Comparison of ENCODE assay signal across 8 cellular contexts in the genomic region with DNA sequence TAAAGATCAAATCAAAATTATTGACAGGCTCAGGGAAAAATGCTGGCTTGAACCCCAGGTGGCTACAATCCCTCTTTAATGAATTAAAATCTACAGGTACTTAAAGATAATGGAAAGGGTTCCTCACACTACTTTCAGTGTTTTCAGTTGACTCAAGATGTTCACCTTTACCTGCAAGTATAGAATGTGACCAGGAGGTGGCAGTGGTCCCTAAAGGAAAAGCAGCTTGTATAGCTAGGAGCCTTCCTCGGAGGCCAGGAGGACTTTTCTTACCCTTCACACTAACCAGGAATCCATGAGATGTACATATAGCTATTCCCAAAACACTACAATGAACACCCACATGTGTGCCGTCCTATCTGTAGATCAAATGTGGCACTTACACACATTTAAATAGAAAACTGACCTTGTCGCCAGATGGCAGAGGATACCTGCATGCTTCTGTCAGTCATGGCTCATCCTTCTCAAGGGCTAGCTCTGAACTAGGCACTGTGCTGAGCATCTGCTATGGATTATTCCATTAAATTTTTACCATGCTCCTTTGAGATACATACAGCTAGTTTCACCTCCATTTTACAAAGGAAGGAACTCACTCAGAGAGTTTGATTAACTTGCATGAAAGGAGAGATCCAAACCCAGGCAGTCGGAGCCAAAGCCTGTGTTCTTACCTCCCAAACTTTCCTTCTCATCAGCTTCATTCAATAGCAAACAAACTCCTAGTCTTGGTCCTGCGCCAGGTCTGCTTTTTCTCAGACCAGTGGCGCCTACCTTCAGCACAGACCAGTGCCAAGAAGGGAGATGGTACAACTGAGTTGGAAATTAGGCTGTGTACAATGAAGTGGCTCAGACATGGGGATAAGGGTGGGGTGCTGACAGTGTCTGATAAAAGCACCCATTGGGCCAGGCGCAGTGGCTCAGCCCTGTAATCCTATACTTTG. TPM values are rescaled to one million over a fixed set of nuclear protein-coding genes. Genes with fewer than 3 reads are reported as not detected.
DNase-seq lines count a peak whose midpoint lies in the region; ATAC-seq, FAIRE-seq and TF ChIP-seq lines count a peak whose summit lies in the region.

No MANE protein-coding gene starts in this region.

- peaks cover 13% of the 10 kb centered on the region for H3K4me1 Mint-ChIP-seq in activated CD4-positive, alpha-beta T cell treated with anti-CD3 and anti-CD28 coated beads, Interleukin-2, amount 10 ng/mL, durations not matched to agents 24 days and 14 days
- H3K4me1 Mint-ChIP-seq in mesothelial cell of epicardium, result no peaks in the 10 kb centered on the region
- H3K4me1 Mint-ChIP-seq in stimulated activated naive B cell treated with anti-CD40 and anti-IgM and Interleukin-4, amounts not matched to agents 10 μg/mL and 1 μg/mL and 100 μg/mL, for 72 hours, result peaks cover 5 to 13% of the 10 kb centered on the region in 2 donors

- intact Hi-C loops in activated CD4-positive, alpha-beta T cell treated with anti-CD3 and anti-CD28 coated beads, Interleukin-2, amount 10 ng/mL, durations not matched to agents 24 days and 14 days (cut with micrococcal nuclease), result loop anchor here (1.0 to 5.0 kb wide), 3 partner anchors 34 to 1114 kb away; no protein-coding TSS in a partner anchor

- peaks cover 7% of the 10 kb centered on the region for H3K9me3 Mint-ChIP-seq in activated CD4-positive, alpha-beta T cell treated with anti-CD3 and anti-CD28 coated beads, Interleukin-2, amount 10 ng/mL, durations not matched to agents 24 days and 14 days
- H3K9me3 Mint-ChIP-seq in mesothelial cell of epicardium, result peaks cover 8% of the 10 kb centered on the region
- peaks cover 0 to 7% of the 10 kb centered on the region in 2 donors for H3K9me3 Mint-ChIP-seq in stimulated activated naive B cell treated with anti-CD40 and anti-IgM and Interleukin-4, amounts not matched to agents 10 μg/mL and 1 μg/mL and 100 μg/mL, for 72 hours

- FAIRE-seq in endometrium (lab: Jason Lieb, UNC), result peak; percentile 23

- H3K4me3 Mint-ChIP-seq in activated CD4-positive, alpha-beta T cell treated with anti-CD3 and anti-CD28 coated beads, Interleukin-2, amount 10 ng/mL, durations not matched to agents 24 days and 14 days, result no peak overlapping the region
- H3K4me3 Mint-ChIP-seq in mesothelial cell of epicardium, result no peak overlapping the region
- H3K4me3 Mint-ChIP-seq in stimulated activated naive B cell treated with anti-CD40 and anti-IgM and Interleukin-4, amounts not matched to agents 10 μg/mL and 1 μg/mL and 100 μg/mL, for 72 hours, result no peak overlapping the region

- peak; percentile 81 for TF ChIP-seq CTCF in mesothelial cell of epicardium (IDR thresholded peaks at IDR 0.05; ENCODE audit: unreplicated experiment)

- peaks cover 4% of the 10 kb centered on the region for H3K36me3 Mint-ChIP-seq in activated CD4-positive, alpha-beta T cell treated with anti-CD3 and anti-CD28 coated beads, Interleukin-2, amount 10 ng/mL, durations not matched to agents 24 days and 14 days (ENCODE audit: low read depth)
- no peaks in the 10 kb centered on the region for H3K36me3 Mint-ChIP-seq in mesothelial cell of epicardium
- H3K36me3 Mint-ChIP-seq in stimulated activated naive B cell treated with anti-CD40 and anti-IgM and Interleukin-4, amounts not matched to agents 10 μg/mL and 1 μg/mL and 100 μg/mL, for 72 hours, result no peaks in the 10 kb centered on the region

- peak; percentile 51 for DNase-seq in AG20443 (ENCODE audit: low spot score)
- peak; percentile 78 for DNase-seq in NCI-H460 (ENCODE audit: extremely low read depth, low read depth)
- DNase-seq in activated CD4-positive, alpha-beta T cell treated with anti-CD3 and anti-CD28 coated beads, Interleukin-2, amount 10 ng/mL, durations not matched to agents 24 days and 14 days, result peak; percentile 88
- DNase-seq in mesothelial cell of epicardium (ENCODE audit: low spot score in 2 of 2, unreplicated experiment in 2 of 2), result peak; percentile 37 to 64
- peak; percentile 27 for DNase-seq in stimulated activated naive B cell treated with anti-CD40 and anti-IgM and Interleukin-4, amounts not matched to agents 10 μg/mL and 1 μg/mL and 100 μg/mL, for 72 hours

- peaks cover 5% of the 10 kb centered on the region for H3K27me3 Mint-ChIP-seq in activated CD4-positive, alpha-beta T cell treated with anti-CD3 and anti-CD28 coated beads, Interleukin-2, amount 10 ng/mL, durations not matched to agents 24 days and 14 days
- H3K27me3 Mint-ChIP-seq in mesothelial cell of epicardium (ENCODE audit: low read depth), result no peaks in the 10 kb centered on the region
- H3K27me3 Mint-ChIP-seq in stimulated activated naive B cell treated with anti-CD40 and anti-IgM and Interleukin-4, amounts not matched to agents 10 μg/mL and 1 μg/mL and 100 μg/mL, for 72 hours, result no peaks in the 10 kb centered on the region

- peak; percentile 73 for ATAC-seq in GM18858 (IDR thresholded peaks at IDR 0.05; ENCODE audit: unreplicated experiment)
- peak; percentile 82 for ATAC-seq in HG03135 (IDR thresholded peaks at IDR 0.05; ENCODE audit: unreplicated experiment)
- peak; percentile 75 to 80 for ATAC-seq in stimulated activated naive B cell treated with anti-CD40 and anti-IgM and Interleukin-4, amounts not matched to agents 10 μg/mL and 1 μg/mL and 100 μg/mL, for 72 hours (replicated peaks)

- no peak overlapping the region for H3K27ac Mint-ChIP-seq in activated CD4-positive, alpha-beta T cell treated with anti-CD3 and anti-CD28 coated beads, Interleukin-2, amount 10 ng/mL, durations not matched to agents 24 days and 14 days
- no peak overlapping the region for H3K27ac Mint-ChIP-seq in mesothelial cell of epicardium
- no peak overlapping the region for H3K27ac Mint-ChIP-seq in stimulated activated naive B cell treated with anti-CD40 and anti-IgM and Interleukin-4, amounts not matched to agents 10 μg/mL and 1 μg/mL and 100 μg/mL, for 72 hours

RNA-seq across cellular contexts. Expression of a gene that starts 24.5 kb away (rescaled TPM):
- total RNA-seq in NCI-H460 (2014; rRNA removed; shearing (Covaris generic)), result not detected in 2 replicates
- not detected in 2 replicates for polyA plus RNA-seq in NCI-H460 (2014; cell fraction: nucleus; rRNA removed)
- total RNA-seq in activated CD4-positive, alpha-beta T cell treated with anti-CD3 and anti-CD28 coated beads, Interleukin-2, amount 10 ng/mL, durations not matched to agents 24 days and 14 days, result not detected in 2 replicates
- not detected in 3 replicates for total RNA-seq in mesothelial cell of epicardium

Comparison
In these comparisons a context has a peak if more than half of its experiments do, and no peak if none do; other contexts are left out.
1. Peak in every context shown above with its lines: DNase-seq and ATAC-seq.
2. DNase-seq: peak in every context shown above with its lines; median percentile 88 in activated CD4-positive, alpha-beta T cell treated with anti-CD3 and anti-CD28 coated beads, Interleukin-2, amount 10 ng/mL, durations not matched to agents 24 days and 14 days; 78 in NCI-H460; 51 in AG20443; 50 in mesothelial cell of epicardium; 27 in stimulated activated naive B cell treated with anti-CD40 and anti-IgM and Interleukin-4, amounts not matched to agents 10 μg/mL and 1 μg/mL and 100 μg/mL, for 72 hours.